Comparison of ENCODE assay signal across 8 cellular contexts in genomic region chr11:46238078-46238966, GRCh38. TPM values are rescaled to one million over a fixed set of nuclear protein-coding genes. Genes with fewer than 3 reads are reported as not detected.
A peak's percentile ranks its signal among the peaks of the same experiment; 100 is the strongest.
DNase-seq lines count a peak whose midpoint lies in the region; ATAC-seq and TF ChIP-seq lines count a peak whose summit lies in the region.

No MANE protein-coding gene starts in this region.

- intact Hi-C loops in sciatic nerve (cut with DNase I): loop anchor here (2.0 kb wide), 1 partner anchor 66 kb away; no protein-coding TSS in a partner anchor

- peak; percentile 38 for ATAC-seq in HG03432 (IDR thresholded peaks at IDR 0.05; ENCODE audit: unreplicated experiment)
- ATAC-seq in T-helper 17 cell: peak; percentile 74
- ATAC-seq in sciatic nerve: peak; percentile 75

- H3K27ac ChIP-seq in angular gyrus (ENCODE audit: low read depth, low read length): peak overlapping the region; percentile 44
- peak overlapping the region; percentile 66 for H3K27ac ChIP-seq in hepatocyte

- peaks cover 19% of the 10 kb centered on the region for H3K4me1 Mint-ChIP-seq in T-helper 17 cell

- H3K36me3 Mint-ChIP-seq in T-helper 17 cell (ENCODE audit: low read depth): peaks cover 4% of the 10 kb centered on the region

- peaks cover 35% of the 10 kb centered on the region for H3K27me3 Mint-ChIP-seq in T-helper 17 cell

- no peaks in the 10 kb centered on the region for H3K9me3 ChIP-seq in BE2C
- H3K9me3 ChIP-seq in T-helper 17 cell (ENCODE audit: control insufficient read depth, low read length, poor library complexity, severe bottlenecking): no peaks in the 10 kb centered on the region
- H3K9me3 ChIP-seq in hepatocyte (ENCODE audit: low read depth): no peaks in the 10 kb centered on the region

- peak overlapping the region; percentile 96 for H3K4me3 Mint-ChIP-seq in T-helper 17 cell

- peak overlapping the region; percentile 89 for H3K4me2 ChIP-seq in hepatocyte

- peak overlapping the region; percentile 85 for H2AFZ ChIP-seq in hepatocyte

- no peaks in the 10 kb centered on the region; the same call in 1 of the 2 replicates for H3K4me1 ChIP-seq in BE2C
- peaks cover 30% of the 10 kb centered on the region for H3K4me1 ChIP-seq in hepatocyte (ENCODE audit: insufficient read depth)

- WGBS in hepatocyte (ENCODE audit: low lambda C conversion rate, missing lambda C conversion rate): 4% methylated on average over 37 of the region's 70 CpGs

- no peak for TF ChIP-seq CTCF in BE2C (IDR thresholded peaks at IDR 0.05; ENCODE audit: low read depth, low read length)
- no peak for TF ChIP-seq CTCF in hepatocyte (IDR thresholded peaks at IDR 0.05; ENCODE audit: poor library complexity)

- peak overlapping the region; percentile 59 for H3K4me3 ChIP-seq in BE2C (ENCODE audit: low read depth, low read length)
- H3K4me3 ChIP-seq in hepatocyte: peak overlapping the region; percentile 41

- H4K20me1 ChIP-seq in hepatocyte (ENCODE audit: insufficient read depth, poor library complexity, severe bottlenecking): no peaks in the 10 kb centered on the region

- no peaks in the 10 kb centered on the region for H3K79me2 ChIP-seq in hepatocyte

- H3K9me2 ChIP-seq in hepatocyte (replicated peaks; ENCODE audit: insufficient read depth): no peaks in the 10 kb centered on the region

- peaks cover 6% of the 10 kb centered on the region; the same call in 1 of the 2 replicates for H3K27me3 ChIP-seq in BE2C
- H3K27me3 ChIP-seq in hepatocyte: no peaks in the 10 kb centered on the region

- peak; percentile 54 for DNase-seq in BE2C
- DNase-seq in T-helper 17 cell: peak; percentile 40 to 59 (median 47)
- peak; percentile 81 for DNase-seq in hepatocyte (ENCODE audit: low spot score)
- peak; percentile 85 for DNase-seq in sciatic nerve (ENCODE audit: low spot score)
- no peak for DNase-seq in NCI-H526 treated with DMSO at 0.1 percent for 48 hours (lab: John Stamatoyannopoulos, UW)
- DNase-seq in NCI-H446 treated with DMSO at 0.1 percent for 48 hours (lab: John Stamatoyannopoulos, UW): no peak

- H3K36me3 ChIP-seq in BE2C: no peaks in the 10 kb centered on the region
- H3K36me3 ChIP-seq in hepatocyte (replicated peaks; ENCODE audit: insufficient read depth, low read depth): no peaks in the 10 kb centered on the region

- no peak overlapping the region for H3K27ac Mint-ChIP-seq in T-helper 17 cell

RNA-seq across cellular contexts. Expression of gene CREB3L1, which starts 39.1 kb away (rescaled TPM):
- 0.42 TPM for polyA plus RNA-seq in BE2C (2012; ENCODE audit: insufficient read depth, insufficient read length, low read depth)
- total RNA-seq in T-helper 17 cell: not detected
- 20.3 and 22.9 TPM in 2 replicates for total RNA-seq in hepatocyte
- 275 and 276 TPM in 2 replicates for polyA plus RNA-seq in hepatocyte
- total RNA-seq in sciatic nerve: 20.8 TPM

Comparison
In these comparisons a context has a peak if more than half of its experiments do, and no peak if none do; other contexts are left out.
1. DNase-seq: peak in BE2C (single experiment), T-helper 17 cell (3 of 3), hepatocyte (single experiment) and sciatic nerve (single experiment); none in NCI-H526 treated with DMSO at 0.1 percent for 48 hours (single experiment) and NCI-H446 treated with DMSO at 0.1 percent for 48 hours (single experiment).
2. RNA of gene CREB3L1, which starts 39.1 kb away (total RNA-seq): 20.3 to 22.9 TPM in hepatocyte and 20.8 TPM in sciatic nerve (single experiment); not detected in T-helper 17 cell; every median in the first group is over 10 times any median in the second.
3. Peak in every context shown above with its lines, with median percentiles within 50 percentile points of each other: ATAC-seq.